Comparison of ENCODE assay signal across 17 cellular contexts in the genomic region with DNA sequence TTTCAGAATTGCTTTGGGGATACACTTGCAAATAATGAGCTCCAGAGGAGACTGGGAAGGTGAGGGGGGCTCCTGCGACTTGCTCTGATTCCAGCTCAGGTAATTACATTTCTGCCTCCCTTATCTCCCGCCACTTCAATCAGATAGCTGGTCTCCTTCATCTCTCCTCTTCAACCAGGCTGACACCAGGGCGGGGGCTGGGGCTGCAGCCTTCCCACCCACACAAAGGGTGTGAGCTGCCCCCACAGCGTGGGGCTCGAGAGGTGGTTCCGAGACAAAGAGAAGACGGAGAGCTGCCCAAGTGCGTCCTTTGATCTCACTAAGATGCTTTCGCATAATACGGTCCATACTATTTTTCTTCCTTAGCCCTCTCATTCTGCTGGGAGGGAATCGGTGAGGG.
"Had no signal": no experiment of that assay in that cellular context is flagged by ENCODE, and none has a peak within 500 bp of the region (broad histone marks: within the 10 kb centered on the region; RNA-seq: fewer than 3 reads in every experiment).

No MANE protein-coding gene starts in this region.

- H3K27ac ChIP-seq: parathyroid adenoma, testis had no signal

- H2AFZ ChIP-seq: parathyroid adenoma had no signal

- ATAC-seq: activated T-helper 17 cell treated with anti-CD3 and anti-CD28 coated beads, Interleukin-2, amount 50 U/mL, for 72 hours; left lobe of liver; natural killer cell treated with Interleukin-12 subunit alpha and Interleukin-12 subunit beta and Interleukin-15 and Interleukin-18, amount 100 ng/mL, for 72 hours had no signal

- H3K9me3 ChIP-seq: testis had no signal

- H3K4me1 ChIP-seq: parathyroid adenoma, testis had no signal

- DNase-seq: activated naive CD4-positive, alpha-beta T cell; activated naive CD8-positive, alpha-beta T cell treated with anti-CD3 and anti-CD28 coated beads, Interleukin-2, amount 10 ng/mL, durations not matched to agents 7 days and 5 days; activated T-cell treated with anti-CD3 and anti-CD28 coated beads, Interleukin-2, amount 50 U/mL, for 1 hour; amniotic stem cell; cerebellar nuclear complex; mammary epithelial cell; stimulated activated CD4-positive, alpha-beta T cell treated with anti-CD3 and anti-CD28 coated beads, Interleukin-4, amount 100 ng/mL, for 1 hour; stimulated activated naive CD4-positive, alpha-beta T cell; T-helper 9 cell; testis; trophoblast cell had no signal

- H3K9ac ChIP-seq: parathyroid adenoma had no signal

- FAIRE-seq: bronchial epithelial cell, endometrium had no signal

- H3K4me3 ChIP-seq: testis had no signal

- H3K79me2 ChIP-seq: parathyroid adenoma had no signal

- H3K27me3 ChIP-seq: testis had no signal
